In the genomic region with DNA sequence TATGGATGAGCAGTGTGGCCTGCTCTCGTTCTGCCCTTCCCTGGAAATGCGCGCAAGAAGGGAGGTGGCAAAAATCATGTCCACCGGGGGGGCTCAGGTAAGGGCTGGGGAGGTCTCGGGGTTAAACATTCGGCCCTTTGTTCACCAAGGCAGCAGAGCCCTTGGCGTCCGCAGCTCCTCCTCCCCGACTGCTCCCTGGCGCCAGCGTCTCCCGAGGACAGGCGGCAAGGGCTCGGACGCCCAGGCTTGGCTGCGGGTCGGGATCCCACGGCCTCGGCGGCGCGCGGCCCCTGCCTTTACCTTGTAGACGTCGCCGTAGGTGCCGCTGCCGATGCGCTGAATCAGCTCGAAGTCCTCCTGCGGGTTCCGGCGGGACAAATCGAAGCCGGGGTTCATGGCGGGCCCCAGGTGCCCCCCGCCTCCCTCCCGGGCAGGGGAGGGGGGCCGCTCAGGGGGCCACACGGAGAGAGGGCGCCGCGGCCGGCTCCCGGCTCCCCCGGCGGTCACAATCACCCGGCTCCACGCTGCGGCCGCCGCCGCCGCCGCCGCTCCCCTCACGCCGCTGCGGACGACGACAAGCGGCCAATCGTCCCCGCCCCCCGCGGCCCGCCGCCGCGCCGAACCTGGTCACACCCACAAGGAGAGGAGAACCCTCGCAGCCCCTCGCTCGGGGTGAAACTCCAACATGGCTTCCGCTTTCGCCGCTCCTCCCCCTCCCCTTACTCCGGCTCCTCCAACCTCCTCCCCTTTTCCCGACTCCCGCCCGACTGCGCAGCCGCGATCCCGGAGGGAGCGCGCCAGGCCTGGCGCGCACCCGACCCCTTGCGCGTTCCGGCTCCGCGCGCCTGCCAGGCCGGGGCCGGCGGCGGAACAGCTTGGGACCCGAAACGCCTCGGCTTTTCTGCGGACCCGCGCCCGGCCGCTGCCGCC, we compare ENCODE assay signal across 1 cellular context.
TF ChIP-seq lines count a peak whose summit lies in the region.

MAP4K3 (minus strand) TSS at position 694 of the 930 bp plus-strand sequence; CDS start at position 396, 298 bp downstream.

TF ChIP-seq in HepG2, 621 proteins besides CTCF, POLR2A, EP300 and RAD21 (continued from another document and continues in another):
- TF ChIP-seq, protein P1, sequence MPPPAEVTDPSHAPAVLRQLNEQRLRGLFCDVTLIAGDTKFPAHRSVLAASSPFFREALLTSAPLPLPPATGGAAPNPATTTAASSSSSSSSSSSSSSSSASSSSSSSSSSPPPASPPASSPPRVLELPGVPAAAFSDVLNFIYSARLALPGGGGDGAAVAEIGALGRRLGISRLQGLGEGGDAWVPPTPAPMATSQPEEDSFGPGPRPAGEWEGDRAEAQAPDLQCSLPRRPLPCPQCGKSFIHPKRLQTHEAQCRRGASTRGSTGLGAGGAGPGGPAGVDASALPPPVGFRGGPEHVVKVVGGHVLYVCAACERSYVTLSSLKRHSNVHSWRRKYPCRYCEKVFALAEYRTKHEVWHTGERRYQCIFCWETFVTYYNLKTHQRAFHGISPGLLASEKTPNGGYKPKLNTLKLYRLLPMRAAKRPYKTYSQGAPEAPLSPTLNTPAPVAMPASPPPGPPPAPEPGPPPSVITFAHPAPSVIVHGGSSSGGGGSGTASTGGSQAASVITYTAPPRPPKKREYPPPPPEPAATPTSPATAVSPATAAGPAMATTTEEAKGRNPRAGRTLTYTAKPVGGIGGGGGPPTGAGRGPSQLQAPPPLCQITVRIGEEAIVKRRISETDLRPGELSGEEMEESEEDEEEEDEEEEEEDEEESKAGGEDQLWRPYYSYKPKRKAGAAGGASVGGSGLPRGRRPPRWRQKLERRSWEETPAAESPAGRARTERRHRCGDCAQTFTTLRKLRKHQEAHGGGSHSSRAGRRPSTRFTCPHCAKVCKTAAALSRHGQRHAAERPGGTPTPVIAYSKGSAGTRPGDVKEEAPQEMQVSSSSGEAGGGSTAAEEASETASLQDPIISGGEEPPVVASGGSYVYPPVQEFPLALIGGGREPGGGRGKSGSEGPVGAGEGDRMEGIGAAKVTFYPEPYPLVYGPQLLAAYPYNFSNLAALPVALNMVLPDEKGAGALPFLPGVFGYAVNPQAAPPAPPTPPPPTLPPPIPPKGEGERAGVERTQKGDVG (CRISPR knock-in tag; IDR thresholded peaks at IDR 0.05; ENCODE audit: borderline replicate concordance), result 0 out of 2 replicates have a peak, but pooled peaks have one; percentile 93
- TF ChIP-seq CBX2 (IDR thresholded peaks at IDR 0.05; ENCODE audit: low read depth, low read length), result no peak
- TF ChIP-seq CBX2 (CRISPR knock-in tag; IDR thresholded peaks at IDR 0.05; ENCODE audit: low read depth), result no peak
- TF ChIP-seq ZNF740 (CRISPR knock-in tag; IDR thresholded peaks at IDR 0.05), result 0 out of 2 replicates have a peak, but pooled peaks have one; percentile 19
- no peak for TF ChIP-seq ZSCAN9 (CRISPR knock-in tag; IDR thresholded peaks at IDR 0.05; ENCODE audit: borderline replicate concordance)
- TF ChIP-seq DNMT1 (CRISPR knock-in tag; IDR thresholded peaks at IDR 0.05), result peak; percentile 29; the same call in 1 of the 2 replicates
- TF ChIP-seq, protein P2, sequence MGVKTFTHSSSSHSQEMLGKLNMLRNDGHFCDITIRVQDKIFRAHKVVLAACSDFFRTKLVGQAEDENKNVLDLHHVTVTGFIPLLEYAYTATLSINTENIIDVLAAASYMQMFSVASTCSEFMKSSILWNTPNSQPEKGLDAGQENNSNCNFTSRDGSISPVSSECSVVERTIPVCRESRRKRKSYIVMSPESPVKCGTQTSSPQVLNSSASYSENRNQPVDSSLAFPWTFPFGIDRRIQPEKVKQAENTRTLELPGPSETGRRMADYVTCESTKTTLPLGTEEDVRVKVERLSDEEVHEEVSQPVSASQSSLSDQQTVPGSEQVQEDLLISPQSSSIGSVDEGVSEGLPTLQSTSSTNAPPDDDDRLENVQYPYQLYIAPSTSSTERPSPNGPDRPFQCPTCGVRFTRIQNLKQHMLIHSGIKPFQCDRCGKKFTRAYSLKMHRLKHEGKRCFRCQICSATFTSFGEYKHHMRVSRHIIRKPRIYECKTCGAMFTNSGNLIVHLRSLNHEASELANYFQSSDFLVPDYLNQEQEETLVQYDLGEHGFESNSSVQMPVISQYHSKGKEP (CRISPR knock-in tag; IDR thresholded peaks at IDR 0.05), result peak; percentile 82; the same call in 1 of the 2 replicates
- 0 out of 2 replicates have a peak, but pooled peaks have one; percentile 16 for TF ChIP-seq ZNF704 (CRISPR knock-in tag; IDR thresholded peaks at IDR 0.05; ENCODE audit: borderline replicate concordance)
- TF ChIP-seq SIX4 (CRISPR knock-in tag; IDR thresholded peaks at IDR 0.05), result no peak
- TF ChIP-seq KMT2A (CRISPR knock-in tag; IDR thresholded peaks at IDR 0.05), result peak; percentile 92
- peak; percentile 51 for TF ChIP-seq XRCC5 (optimal IDR thresholded peaks at IDR 0.05; ENCODE audit: low read length)
- TF ChIP-seq KDM3A (CRISPR knock-in tag; IDR thresholded peaks at IDR 0.05; ENCODE audit: low read depth), result peak; percentile 47; the same call in 1 of the 2 replicates
- peak; percentile 71; the same call in 1 of the 2 replicates for TF ChIP-seq RXRA (CRISPR knock-in tag; IDR thresholded peaks at IDR 0.05)
- peak; percentile 58 for TF ChIP-seq TAF1 (CRISPR knock-in tag; IDR thresholded peaks at IDR 0.05)
- TF ChIP-seq, protein P3, sequence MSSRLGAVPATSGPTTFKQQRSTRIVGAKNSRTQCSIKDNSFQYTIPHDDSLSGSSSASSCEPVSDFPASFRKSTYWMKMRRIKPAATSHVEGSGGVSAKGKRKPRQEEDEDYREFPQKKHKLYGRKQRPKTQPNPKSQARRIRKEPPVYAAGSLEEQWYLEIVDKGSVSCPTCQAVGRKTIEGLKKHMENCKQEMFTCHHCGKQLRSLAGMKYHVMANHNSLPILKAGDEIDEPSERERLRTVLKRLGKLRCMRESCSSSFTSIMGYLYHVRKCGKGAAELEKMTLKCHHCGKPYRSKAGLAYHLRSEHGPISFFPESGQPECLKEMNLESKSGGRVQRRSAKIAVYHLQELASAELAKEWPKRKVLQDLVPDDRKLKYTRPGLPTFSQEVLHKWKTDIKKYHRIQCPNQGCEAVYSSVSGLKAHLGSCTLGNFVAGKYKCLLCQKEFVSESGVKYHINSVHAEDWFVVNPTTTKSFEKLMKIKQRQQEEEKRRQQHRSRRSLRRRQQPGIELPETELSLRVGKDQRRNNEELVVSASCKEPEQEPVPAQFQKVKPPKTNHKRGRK (CRISPR knock-in tag; IDR thresholded peaks at IDR 0.05), result peak; percentile 77; the same call in 1 of the 2 replicates
- no peak for TF ChIP-seq TOPORS (CRISPR knock-in tag; IDR thresholded peaks at IDR 0.05)
- TF ChIP-seq, protein P4, sequence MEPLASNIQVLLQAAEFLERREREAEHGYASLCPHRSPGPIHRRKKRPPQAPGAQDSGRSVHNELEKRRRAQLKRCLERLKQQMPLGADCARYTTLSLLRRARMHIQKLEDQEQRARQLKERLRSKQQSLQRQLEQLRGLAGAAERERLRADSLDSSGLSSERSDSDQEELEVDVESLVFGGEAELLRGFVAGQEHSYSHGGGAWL (CRISPR knock-in tag; IDR thresholded peaks at IDR 0.05), result peak; percentile 32
- TF ChIP-seq SAFB2 (CRISPR knock-in tag; IDR thresholded peaks at IDR 0.05; ENCODE audit: borderline replicate concordance, low read depth), result peak; percentile 42; the same call in 1 of the 2 replicates
- TF ChIP-seq ZNF614 (CRISPR knock-in tag; IDR thresholded peaks at IDR 0.05; ENCODE audit: borderline replicate concordance), result peak; percentile 51; the same call in 1 of the 2 replicates
- TF ChIP-seq, protein P5, sequence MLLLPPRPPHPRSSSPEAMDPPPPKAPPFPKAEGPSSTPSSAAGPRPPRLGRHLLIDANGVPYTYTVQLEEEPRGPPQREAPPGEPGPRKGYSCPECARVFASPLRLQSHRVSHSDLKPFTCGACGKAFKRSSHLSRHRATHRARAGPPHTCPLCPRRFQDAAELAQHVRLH (CRISPR knock-in tag; IDR thresholded peaks at IDR 0.05; ENCODE audit: borderline replicate concordance, low read depth), result peak; percentile 80; the same call in 1 of the 2 replicates
- peak; percentile 26; the same call in 1 of the 2 replicates for TF ChIP-seq ESRRA (CRISPR knock-in tag; IDR thresholded peaks at IDR 0.05; ENCODE audit: low read depth)
- TF ChIP-seq SUZ12 (IDR thresholded peaks at IDR 0.05; ENCODE audit: low read depth, low read length), result no peak
- TF ChIP-seq HNF4G (IDR thresholded peaks at IDR 0.05; ENCODE audit: borderline replicate concordance, low read depth, low read length), result no peak
- peak; percentile 64 for TF ChIP-seq HNF4G (CRISPR knock-in tag; IDR thresholded peaks at IDR 0.05; ENCODE audit: borderline replicate concordance, low read depth)
- TF ChIP-seq TFAP4 (IDR thresholded peaks at IDR 0.05; ENCODE audit: borderline replicate concordance, low read depth), result no peak
- TF ChIP-seq, protein P6, sequence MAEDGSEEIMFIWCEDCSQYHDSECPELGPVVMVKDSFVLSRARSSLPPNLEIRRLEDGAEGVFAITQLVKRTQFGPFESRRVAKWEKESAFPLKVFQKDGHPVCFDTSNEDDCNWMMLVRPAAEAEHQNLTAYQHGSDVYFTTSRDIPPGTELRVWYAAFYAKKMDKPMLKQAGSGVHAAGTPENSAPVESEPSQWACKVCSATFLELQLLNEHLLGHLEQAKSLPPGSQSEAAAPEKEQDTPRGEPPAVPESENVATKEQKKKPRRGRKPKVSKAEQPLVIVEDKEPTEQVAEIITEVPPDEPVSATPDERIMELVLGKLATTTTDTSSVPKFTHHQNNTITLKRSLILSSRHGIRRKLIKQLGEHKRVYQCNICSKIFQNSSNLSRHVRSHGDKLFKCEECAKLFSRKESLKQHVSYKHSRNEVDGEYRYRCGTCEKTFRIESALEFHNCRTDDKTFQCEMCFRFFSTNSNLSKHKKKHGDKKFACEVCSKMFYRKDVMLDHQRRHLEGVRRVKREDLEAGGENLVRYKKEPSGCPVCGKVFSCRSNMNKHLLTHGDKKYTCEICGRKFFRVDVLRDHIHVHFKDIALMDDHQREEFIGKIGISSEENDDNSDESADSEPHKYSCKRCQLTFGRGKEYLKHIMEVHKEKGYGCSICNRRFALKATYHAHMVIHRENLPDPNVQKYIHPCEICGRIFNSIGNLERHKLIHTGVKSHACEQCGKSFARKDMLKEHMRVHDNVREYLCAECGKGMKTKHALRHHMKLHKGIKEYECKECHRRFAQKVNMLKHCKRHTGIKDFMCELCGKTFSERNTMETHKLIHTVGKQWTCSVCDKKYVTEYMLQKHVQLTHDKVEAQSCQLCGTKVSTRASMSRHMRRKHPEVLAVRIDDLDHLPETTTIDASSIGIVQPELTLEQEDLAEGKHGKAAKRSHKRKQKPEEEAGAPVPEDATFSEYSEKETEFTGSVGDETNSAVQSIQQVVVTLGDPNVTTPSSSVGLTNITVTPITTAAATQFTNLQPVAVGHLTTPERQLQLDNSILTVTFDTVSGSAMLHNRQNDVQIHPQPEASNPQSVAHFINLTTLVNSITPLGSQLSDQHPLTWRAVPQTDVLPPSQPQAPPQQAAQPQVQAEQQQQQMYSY (CRISPR knock-in tag; IDR thresholded peaks at IDR 0.05), result no peak; the same call in none of the 2 replicates
- no peak for TF ChIP-seq SNAPC2 (CRISPR knock-in tag; IDR thresholded peaks at IDR 0.05)
- peak; percentile 58 for TF ChIP-seq ETV6 (CRISPR knock-in tag; conservative IDR thresholded peaks at IDR 0.05)
- TF ChIP-seq HMG20B (CRISPR knock-in tag; conservative IDR thresholded peaks at IDR 0.05), result 0 out of 2 replicates have a peak, but pooled peaks have one; percentile 45
- TF ChIP-seq NR2F6 (IDR thresholded peaks at IDR 0.05), result peak; percentile 24; the same call in 1 of the 2 replicates
- TF ChIP-seq NR2F6 (CRISPR knock-in tag; IDR thresholded peaks at IDR 0.05), result peak; percentile 25; the same call in 1 of the 2 replicates
- TF ChIP-seq TCF7L2 (IDR thresholded peaks at IDR 0.05; ENCODE audit: low read depth, low read length), result no peak
- TF ChIP-seq ZIK1 (CRISPR knock-in tag; IDR thresholded peaks at IDR 0.05; ENCODE audit: borderline replicate concordance, low read depth), result no peak; the same call in 1 of the 2 replicates
- no peak for TF ChIP-seq ZNF549 (CRISPR knock-in tag; IDR thresholded peaks at IDR 0.05)
- peak; percentile 36; the same call in 1 of the 2 replicates for TF ChIP-seq ZNF232 (CRISPR knock-in tag; IDR thresholded peaks at IDR 0.05; ENCODE audit: borderline replicate concordance)
- TF ChIP-seq ZNF652 (CRISPR knock-in tag; IDR thresholded peaks at IDR 0.05; ENCODE audit: borderline replicate concordance, low read depth), result 0 out of 2 replicates have a peak, but pooled peaks have one; percentile 24
- no peak for TF ChIP-seq ZNF557 (CRISPR knock-in tag; IDR thresholded peaks at IDR 0.05)
- peak; percentile 75 for TF ChIP-seq POLR2AphosphoS5 (IDR thresholded peaks at IDR 0.05; ENCODE audit: low read depth, low read length)
- peak; percentile 78; the same call in 1 of the 2 replicates for TF ChIP-seq HES4 (CRISPR knock-in tag; IDR thresholded peaks at IDR 0.05; ENCODE audit: borderline replicate concordance)
- peak; percentile 61 for TF ChIP-seq TBX2 (CRISPR knock-in tag; IDR thresholded peaks at IDR 0.05; ENCODE audit: borderline replicate concordance)
- peak; percentile 65 for TF ChIP-seq PITX1 (CRISPR knock-in tag; IDR thresholded peaks at IDR 0.05)
- 0 out of 2 replicates have a peak, but pooled peaks have one; percentile 67 for TF ChIP-seq CAMTA2 (CRISPR knock-in tag; IDR thresholded peaks at IDR 0.05; ENCODE audit: borderline replicate concordance)
- TF ChIP-seq, protein P7, sequence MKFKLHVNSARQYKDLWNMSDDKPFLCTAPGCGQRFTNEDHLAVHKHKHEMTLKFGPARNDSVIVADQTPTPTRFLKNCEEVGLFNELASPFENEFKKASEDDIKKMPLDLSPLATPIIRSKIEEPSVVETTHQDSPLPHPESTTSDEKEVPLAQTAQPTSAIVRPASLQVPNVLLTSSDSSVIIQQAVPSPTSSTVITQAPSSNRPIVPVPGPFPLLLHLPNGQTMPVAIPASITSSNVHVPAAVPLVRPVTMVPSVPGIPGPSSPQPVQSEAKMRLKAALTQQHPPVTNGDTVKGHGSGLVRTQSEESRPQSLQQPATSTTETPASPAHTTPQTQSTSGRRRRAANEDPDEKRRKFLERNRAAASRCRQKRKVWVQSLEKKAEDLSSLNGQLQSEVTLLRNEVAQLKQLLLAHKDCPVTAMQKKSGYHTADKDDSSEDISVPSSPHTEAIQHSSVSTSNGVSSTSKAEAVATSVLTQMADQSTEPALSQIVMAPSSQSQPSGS (CRISPR knock-in tag; IDR thresholded peaks at IDR 0.05), result peak; percentile 14; the same call in 1 of the 2 replicates
- no peak for TF ChIP-seq BRCA1 (CRISPR knock-in tag; IDR thresholded peaks at IDR 0.05)
